Comparison of ENCODE assay signal across 19 cellular contexts in the genomic region with DNA sequence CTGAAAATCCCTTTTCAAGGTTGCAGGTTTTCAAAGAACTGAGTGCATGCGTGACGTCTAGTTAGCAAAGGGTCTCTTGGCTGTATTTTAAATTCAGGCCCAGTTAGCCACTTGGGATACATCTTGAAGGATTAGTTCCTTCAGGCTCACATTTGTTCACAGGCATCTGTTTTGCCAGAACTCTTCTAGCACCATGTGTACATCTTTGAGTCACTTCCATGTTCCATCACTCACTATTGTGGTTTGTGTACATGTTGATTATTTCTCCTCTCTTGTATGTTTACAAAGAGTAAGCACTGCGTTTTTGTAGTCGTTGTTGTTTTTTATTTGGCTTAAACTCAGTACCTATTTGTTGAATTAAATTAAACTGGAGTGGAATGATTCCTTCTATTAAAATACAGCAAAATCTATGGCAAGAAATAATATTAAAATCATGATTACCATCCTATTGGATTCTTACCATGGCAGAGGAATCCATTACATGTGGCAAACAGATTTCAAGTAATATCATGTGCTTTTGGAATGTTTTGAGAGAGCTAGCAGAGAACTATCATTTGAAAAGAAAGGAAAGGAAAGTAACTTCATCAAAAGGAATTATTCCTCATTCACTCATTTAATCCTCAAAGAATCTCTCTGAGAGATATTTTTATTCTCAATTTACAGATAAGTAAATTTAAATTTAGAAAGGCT.
DNase-seq lines count a peak whose midpoint lies in the region; FAIRE-seq and TF ChIP-seq lines count a peak whose summit lies in the region.
"Had no signal": no experiment of that assay in that cellular context is flagged by ENCODE, and none has a peak within 500 bp of the region (broad histone marks: within the 10 kb centered on the region; RNA-seq: fewer than 3 reads in every experiment).

No MANE protein-coding gene starts in this region.

- peak; percentile 36 for FAIRE-seq in keratinocyte (lab: Jason Lieb, UNC)
- FAIRE-seq: GM12891, GM19239 had no signal

- no peaks in the 10 kb centered on the region for H3K9me3 ChIP-seq in keratinocyte (ENCODE audit: control insufficient read depth, low read depth, low read length)

- DNase-seq in DMS53 (lab: John Stamatoyannopoulos, UW) (peak; percentile 16), DMS53 treated with DMSO at 0.1 percent for 48 hours (lab: John Stamatoyannopoulos, UW; ENCODE audit: unreplicated experiment) (no peak), fibroblast of gingiva (ENCODE audit: low read depth) (peak; percentile 6), keratinocyte (ENCODE audit: low read depth, low spot score) (no peak), GM03348 (ENCODE audit: low spot score) (no peak), MCF 10A (ENCODE audit: unreplicated experiment) (no peak), ureter (ENCODE audit: low spot score) (no peak), DMS 273 treated with DMSO at 0.1 percent for 48 hours (lab: John Stamatoyannopoulos, UW) (no peak)
- DNase-seq: GOT3, NCI-H1092 treated with DMSO at 0.1 percent for 48 hours, NCI-H146, NCI-H2081, NCI-H2171 treated with DMSO at 0.1 percent for 48 hours, RPMI8226, SHP77 treated with DMSO at 0.1 percent for 48 hours had no signal

- no TSS peak for BruUV-seq in MCF 10A (replicated peaks; lab: Mats Ljungman, UMichigan)

- H3K27ac ChIP-seq in keratinocyte (ENCODE audit: control insufficient read depth, insufficient read depth, low read length) = no peak overlapping the region
- H3K27ac ChIP-seq: 22Rv1 had no signal

- no peak overlapping the region for H3K4me3 ChIP-seq in keratinocyte (ENCODE audit: control insufficient read depth in 2 of 3, extremely low read depth in 1 of 3, insufficient read depth in 2 of 3, low read depth in 1 of 3, low read length in 3 of 3)

- no peaks in the 10 kb centered on the region for H3K36me3 ChIP-seq in keratinocyte (ENCODE audit: control insufficient read depth in 2 of 2, extremely low read depth in 1 of 2, insufficient read depth in 2 of 2, low read length in 2 of 2)

- peaks cover 9% of the 10 kb centered on the region for H3K4me1 ChIP-seq in keratinocyte (ENCODE audit: control insufficient read depth, extremely low read depth, insufficient read depth, low read length)

- no peaks in the 10 kb centered on the region for H3K27me3 ChIP-seq in keratinocyte (ENCODE audit: control insufficient read depth, extremely low read depth, insufficient read depth, low read length)

- H3K27ac Mint-ChIP-seq in MCF 10A (ENCODE audit: low read depth, unreplicated experiment) = no peak overlapping the region
- H3K27ac Mint-ChIP-seq: B cell had no signal

- CTCF ChIA-PET in MCF 10A (lab: Yijun Ruan, JAX) = no interaction called here

- H3K4me1 Mint-ChIP-seq in MCF 10A (ENCODE audit: insufficient read depth, unreplicated experiment) = peaks cover 6% of the 10 kb centered on the region
- H3K4me1 Mint-ChIP-seq: B cell had no signal

- no peak overlapping the region for H3K4me3 Mint-ChIP-seq in MCF 10A (ENCODE audit: unreplicated experiment)
- H3K4me3 Mint-ChIP-seq: B cell had no signal

- H2AFZ ChIP-seq in keratinocyte (ENCODE audit: control insufficient read depth, low read length) = no peak overlapping the region

- H3K9me3 Mint-ChIP-seq in MCF 10A (ENCODE audit: unreplicated experiment) = no peaks in the 10 kb centered on the region

- POLR2A ChIA-PET in MCF 10A (lab: Yijun Ruan, JAX) = no interaction called here

- no peaks in the 10 kb centered on the region for H3K9me1 ChIP-seq in keratinocyte (ENCODE audit: control insufficient read depth, extremely low read depth, insufficient read depth, low read length)

- dilution Hi-C loops in keratinocyte (cut with MboI; ENCODE audit: extremely low pct_ligation_motif_present, low sequenced_read_pairs) = no loop called here

- H3K9ac ChIP-seq in keratinocyte (ENCODE audit: control insufficient read depth, extremely low read depth, insufficient read depth, low read length) = no peak overlapping the region

- intact Hi-C loops in MCF 10A (cut with micrococcal nuclease) = no loop called here

- TF ChIP-seq CTCF in keratinocyte (optimal IDR thresholded peaks at IDR 0.05 in 1 of 3, IDR thresholded peaks at IDR 0.05 in 1 of 3, conservative IDR thresholded peaks at IDR 0.05 in 1 of 3; ENCODE audit: extremely low read depth in 1 of 3, insufficient read depth in 2 of 3, low read length in 3 of 3) = no peak
- no peak for TF ChIP-seq CTCF in MCF 10A (IDR thresholded peaks at IDR 0.05; ENCODE audit: unreplicated experiment)

- H4K20me1 ChIP-seq in keratinocyte (ENCODE audit: control insufficient read depth, extremely low read depth, insufficient read depth, low read length) = no peaks in the 10 kb centered on the region

- H3K27me3 Mint-ChIP-seq in MCF 10A (ENCODE audit: insufficient read depth, unreplicated experiment) = no peaks in the 10 kb centered on the region
- H3K27me3 Mint-ChIP-seq: B cell had no signal

- peaks cover 7% of the 10 kb centered on the region for H3K36me3 Mint-ChIP-seq in MCF 10A (ENCODE audit: insufficient read depth, unreplicated experiment)

- H3K79me2 ChIP-seq in keratinocyte (ENCODE audit: control insufficient read depth, insufficient read depth, low read length) = no peaks in the 10 kb centered on the region

- no peak overlapping the region for H3K4me2 ChIP-seq in keratinocyte (ENCODE audit: control insufficient read depth, extremely low read depth, insufficient read depth, low read depth, low read length)

Comparison
In these comparisons a context has a peak if more than half of its experiments do, and no peak if none do; other contexts are left out.
1. DNase-seq: peak in DMS53 (single experiment) and fibroblast of gingiva (single experiment); none in DMS53 treated with DMSO at 0.1 percent for 48 hours (single experiment), keratinocyte (single experiment), GM03348 (single experiment), MCF 10A (single experiment), ureter (single experiment) and DMS 273 treated with DMSO at 0.1 percent for 48 hours (single experiment).